ENCODE assay signal across 23 cellular contexts in the genomic region with DNA sequence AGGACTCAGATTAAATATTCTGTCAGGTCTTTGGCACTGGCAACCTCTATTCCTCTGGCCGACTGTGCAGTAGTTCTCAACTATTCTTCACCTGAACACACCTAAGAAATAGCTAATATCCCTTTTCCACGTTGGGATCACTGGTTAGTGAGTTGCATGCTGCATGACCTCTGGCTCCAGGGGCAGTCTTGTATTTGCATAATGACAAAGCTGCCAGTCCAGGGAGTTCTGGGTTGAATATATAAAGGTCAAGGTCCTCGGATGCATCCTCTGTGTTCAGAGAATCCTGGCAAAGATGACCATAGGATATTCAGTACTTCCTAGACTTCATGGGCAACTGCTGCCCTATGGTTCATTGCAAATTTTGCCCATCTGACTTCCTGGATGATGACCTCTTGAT.
"Had no signal": no experiment of that assay in that cellular context is flagged by ENCODE, and none has a peak within 500 bp of the region (broad histone marks: within the 10 kb centered on the region; RNA-seq: fewer than 3 reads in every experiment).

No MANE protein-coding gene starts in this region.

- ATAC-seq: gastroesophageal sphincter, heart left ventricle, left cardiac atrium, lower lobe of right lung, mucosa of descending colon had no signal

- H3K27me3 ChIP-seq: esophagus muscularis mucosa, hepatocyte had no signal

- DNase-seq: dermis blood vessel endothelial cell; dorsolateral prefrontal cortex; effector CD4-positive, alpha-beta T cell; effector memory CD4-positive, alpha-beta T cell; heart left ventricle; hypothalamus; immature natural killer cell; kidney; kidney glomerular epithelial cell; left cardiac atrium; left ventricle myocardium inferior; lower lobe of right lung; mucosa of descending colon; naive B cell had no signal

- H3K4me1 Mint-ChIP-seq: immature natural killer cell, mesothelial cell of epicardium, naive B cell had no signal

- H3K4me2 ChIP-seq: hepatocyte had no signal

- H3K4me3 ChIP-seq: coronary artery, dorsolateral prefrontal cortex, esophagus muscularis mucosa, gastroesophageal sphincter, heart left ventricle, hepatocyte, left ventricle myocardium inferior, lower lobe of right lung, mucosa of descending colon had no signal

- H3K36me3 ChIP-seq: esophagus muscularis mucosa, gastroesophageal sphincter, heart left ventricle, left ventricle myocardium inferior, lower lobe of right lung had no signal

- H3K79me2 ChIP-seq: hepatocyte had no signal

- H3K4me3 Mint-ChIP-seq: immature natural killer cell, mesothelial cell of epicardium, naive B cell had no signal

- FAIRE-seq: colon, endothelial cell of umbilical vein, frontal cortex, kidney had no signal

- H3K9me3 Mint-ChIP-seq: immature natural killer cell, mesothelial cell of epicardium had no signal

- H3K27ac ChIP-seq: coronary artery, dorsolateral prefrontal cortex, esophagus muscularis mucosa, foreskin keratinocyte, gastroesophageal sphincter, heart left ventricle, hepatocyte, left ventricle myocardium inferior, lower lobe of right lung had no signal

- H3K4me1 ChIP-seq: esophagus muscularis mucosa, gastroesophageal sphincter, heart left ventricle, left ventricle myocardium inferior, lower lobe of right lung had no signal

- H3K36me3 Mint-ChIP-seq: immature natural killer cell, mesothelial cell of epicardium, naive B cell had no signal

- H3K9me3 ChIP-seq: esophagus muscularis mucosa, gastroesophageal sphincter, heart left ventricle, left ventricle myocardium inferior, lower lobe of right lung, mucosa of descending colon had no signal

- H2AFZ ChIP-seq: hepatocyte had no signal

- H3K27ac Mint-ChIP-seq: immature natural killer cell, mesothelial cell of epicardium, naive B cell had no signal
